ENCODE assay signal across 8 cellular contexts in genomic region chr18:79071037-79071960, GRCh38. TPM values are rescaled to one million over a fixed set of nuclear protein-coding genes. Genes with fewer than 3 reads are reported as not detected.
A peak's percentile ranks its signal among the peaks of the same experiment; 100 is the strongest.
DNase-seq lines count a peak whose midpoint lies in the region; ATAC-seq and TF ChIP-seq lines count a peak whose summit lies in the region.

No MANE protein-coding gene starts in this region.

- H3K4me2 ChIP-seq in OCI-LY1 (ENCODE audit: low read length) (peak overlapping the region; percentile 87), mammary epithelial cell (ENCODE audit: insufficient read depth, low read depth, low read length) (peak overlapping the region; percentile 85), smooth muscle cell (peak overlapping the region; percentile 86)

- no peaks in the 10 kb centered on the region for H3K27me3 Mint-ChIP-seq in activated T-cell treated with anti-CD3 and anti-CD28 coated beads, Interleukin-2, amount 50 U/mL, for 4 hours (ENCODE audit: low read depth)

- no peak overlapping the region for H2AFZ ChIP-seq in OCI-LY1 (ENCODE audit: low read length)
- H2AFZ ChIP-seq in mammary epithelial cell (ENCODE audit: low read depth, low read length), result no peak overlapping the region
- no peak overlapping the region for H2AFZ ChIP-seq in smooth muscle cell (ENCODE audit: low read depth)

- no peaks in the 10 kb centered on the region for H3K9me2 ChIP-seq in OCI-LY1 (ENCODE audit: low read depth, low read length)

- DNase-seq in activated T-cell treated with anti-CD3 and anti-CD28 coated beads, Interleukin-2, amount 50 U/mL, for 4 hours, result no peak
- no peak for DNase-seq in activated T-cell treated with anti-CD3 and anti-CD28 coated beads, Interleukin-2, amount 50 U/mL, for 1 hour
- no peak for DNase-seq in mammary epithelial cell
- no peak for DNase-seq in smooth muscle cell (lab: John Stamatoyannopoulos, UW; ENCODE audit: unreplicated experiment)
- DNase-seq in left lung, result no peak
- DNase-seq in Right ventricle myocardium superior, result no peak

- BruUV-seq in mammary epithelial cell (replicated peaks; lab: Mats Ljungman, UMichigan), result no TSS peak

- TF ChIP-seq CTCF in OCI-LY1 (IDR thresholded peaks at IDR 0.05; ENCODE audit: low read length) (no peak), mammary epithelial cell (conservative IDR thresholded peaks at IDR 0.05 in 1 of 2, IDR thresholded peaks at IDR 0.05 in 1 of 2; ENCODE audit: extremely low read depth in 1 of 2, insufficient read depth in 1 of 2, low read depth in 1 of 2, low read length in 2 of 2) (no peak), smooth muscle cell (IDR thresholded peaks at IDR 0.05; ENCODE audit: borderline replicate concordance, insufficient read depth, poor library complexity, severe bottlenecking) (no peak), left lung (IDR thresholded peaks at IDR 0.05) (no peak)

- no peak for ATAC-seq in activated T-cell treated with anti-CD3 and anti-CD28 coated beads, Interleukin-2, amount 50 U/mL, for 4 hours
- ATAC-seq in left lung (no peak), HG03571 (IDR thresholded peaks at IDR 0.05; ENCODE audit: unreplicated experiment) (no peak), Right ventricle myocardium superior (ENCODE audit: poor library complexity) (no peak)

- peaks cover 26% of the 10 kb centered on the region for H3K36me3 Mint-ChIP-seq in activated T-cell treated with anti-CD3 and anti-CD28 coated beads, Interleukin-2, amount 50 U/mL, for 4 hours (ENCODE audit: insufficient read depth)

- peak overlapping the region; percentile 89 for H3K4me3 Mint-ChIP-seq in activated T-cell treated with anti-CD3 and anti-CD28 coated beads, Interleukin-2, amount 50 U/mL, for 4 hours

- H3K4me3 ChIP-seq in OCI-LY1 (ENCODE audit: low read depth, low read length, poor library complexity, severe bottlenecking), result peak overlapping the region; percentile 99
- H3K4me3 ChIP-seq in mammary epithelial cell (replicated peaks in 1 of 3; ENCODE audit: insufficient read depth in 1 of 3, low read depth in 2 of 3, low read length in 3 of 3), result peak overlapping the region in 1 of 3 experiments; percentile 92
- peak overlapping the region; percentile 89 for H3K4me3 ChIP-seq in smooth muscle cell
- no peak overlapping the region for H3K4me3 ChIP-seq in left lung

- no peaks in the 10 kb centered on the region; the same call in 1 of the 2 replicates for H3K36me3 ChIP-seq in OCI-LY1 (ENCODE audit: insufficient read depth, low read length)
- H3K36me3 ChIP-seq in mammary epithelial cell (ENCODE audit: insufficient read depth, low read length), result no peaks in the 10 kb centered on the region
- H3K36me3 ChIP-seq in smooth muscle cell (ENCODE audit: low read depth), result no peaks in the 10 kb centered on the region
- no peaks in the 10 kb centered on the region for H3K36me3 ChIP-seq in left lung

- dilution Hi-C loops in mammary epithelial cell (cut with HindIII; ENCODE audit: low sequenced_read_pairs), result no loop called here

- 88% methylated on average over 3 of the region's 5 CpGs for WGBS in mammary epithelial cell (ENCODE audit: low coverage, missing lambda C conversion rate)
- 96% methylated on average over 5 of the region's 5 CpGs for WGBS in smooth muscle cell (ENCODE audit: low lambda C conversion rate)

- H3F3A ChIP-seq in OCI-LY1 (ENCODE audit: insufficient read depth, low read length) (no peaks in the 10 kb centered on the region), smooth muscle cell (ENCODE audit: low read depth) (no peaks in the 10 kb centered on the region)

- peaks cover 46% of the 10 kb centered on the region for H3K79me2 ChIP-seq in OCI-LY1 (ENCODE audit: insufficient read depth, low read length)
- peaks cover 54% of the 10 kb centered on the region for H3K79me2 ChIP-seq in mammary epithelial cell (ENCODE audit: insufficient read depth, low read length)
- H3K79me2 ChIP-seq in smooth muscle cell (ENCODE audit: low read depth), result peaks cover 52% of the 10 kb centered on the region

- CTCF ChIA-PET in mammary epithelial cell (lab: Charles Lee; ENCODE audit: low non-redundant PET), result no interaction called here

- intact Hi-C loops in mammary epithelial cell (cut with micrococcal nuclease), result loop anchor here (2.0 kb wide), 1 partner anchor 132 kb away; no protein-coding TSS in a partner anchor
- intact Hi-C loops in left lung (cut with DNase I), result no loop called here
- intact Hi-C loops in Right ventricle myocardium superior (cut with DNase I), result no loop called here

- peaks cover 20% of the 10 kb centered on the region for H3K4me1 ChIP-seq in OCI-LY1 (ENCODE audit: insufficient read depth, low read length, severe bottlenecking)
- H3K4me1 ChIP-seq in mammary epithelial cell (ENCODE audit: insufficient read depth, low read length), result peaks cover 5% of the 10 kb centered on the region
- peaks cover 9% of the 10 kb centered on the region for H3K4me1 ChIP-seq in smooth muscle cell (ENCODE audit: low read depth)
- peaks cover 10 to 19% of the 10 kb centered on the region in 2 donors for H3K4me1 ChIP-seq in left lung

- in situ Hi-C loops in mammary epithelial cell (cut with MboI; ENCODE audit: low sequenced_read_pairs in 2 of 2), result no loop called here

- H3K9me3 ChIP-seq in OCI-LY1 (ENCODE audit: low read length) (peaks cover 10% of the 10 kb centered on the region), mammary epithelial cell (replicated peaks; ENCODE audit: insufficient read depth, low read length) (no peaks in the 10 kb centered on the region), smooth muscle cell (replicated peaks; ENCODE audit: low read depth) (no peaks in the 10 kb centered on the region), left lung (no peaks in the 10 kb centered on the region)

- peaks cover 16% of the 10 kb centered on the region for H3K9me3 Mint-ChIP-seq in activated T-cell treated with anti-CD3 and anti-CD28 coated beads, Interleukin-2, amount 50 U/mL, for 4 hours

- peaks cover 60% of the 10 kb centered on the region for H3K4me1 Mint-ChIP-seq in activated T-cell treated with anti-CD3 and anti-CD28 coated beads, Interleukin-2, amount 50 U/mL, for 4 hours (ENCODE audit: low read depth)

- H3K27ac ChIP-seq in OCI-LY1 (ENCODE audit: low read depth, low read length, poor library complexity, severe bottlenecking), result no peak overlapping the region
- H3K27ac ChIP-seq in mammary epithelial cell (ENCODE audit: insufficient read depth, low read depth, low read length), result no peak overlapping the region
- no peak overlapping the region for H3K27ac ChIP-seq in smooth muscle cell (ENCODE audit: low read depth)
- H3K27ac ChIP-seq in left lung, result peak overlapping the region in 1 of 2 donors; percentile 94

- H3K27me3 ChIP-seq in OCI-LY1 (ENCODE audit: insufficient read depth, low read length) (no peaks in the 10 kb centered on the region; the same call in 1 of the 2 replicates), mammary epithelial cell (ENCODE audit: insufficient read depth, low read length) (no peaks in the 10 kb centered on the region), smooth muscle cell (ENCODE audit: low read depth) (no peaks in the 10 kb centered on the region), left lung (no peaks in the 10 kb centered on the region)

- H3K9ac ChIP-seq in OCI-LY1 (ENCODE audit: low read length), result no peak overlapping the region; the same call in 1 of the 2 replicates
- no peak overlapping the region for H3K9ac ChIP-seq in mammary epithelial cell (ENCODE audit: insufficient read depth, low read length)
- no peak overlapping the region for H3K9ac ChIP-seq in smooth muscle cell (ENCODE audit: low read depth)

- no peaks in the 10 kb centered on the region for H4K20me1 ChIP-seq in OCI-LY1 (ENCODE audit: insufficient read depth, low read length)
- H4K20me1 ChIP-seq in mammary epithelial cell (ENCODE audit: insufficient read depth, low read length), result no peaks in the 10 kb centered on the region
- peaks cover 24% of the 10 kb centered on the region for H4K20me1 ChIP-seq in smooth muscle cell (ENCODE audit: low read depth)

RNA-seq across cellular contexts. Expression of gene ATP9B, which starts 2.1 kb away (rescaled TPM):
- 10 to 100 TPM; 16.3 to 21.6 (median 20.2) TPM for total RNA-seq in activated T-cell treated with anti-CD3 and anti-CD28 coated beads, Interleukin-2, amount 50 U/mL, for 4 hours
- 10 to 100 TPM; 17.5 to 19.8 TPM for total RNA-seq in mammary epithelial cell
- polyA plus RNA-seq in mammary epithelial cell, result 9.3 TPM
- 9.9 TPM for polyA minus RNA-seq in mammary epithelial cell
- total RNA-seq in smooth muscle cell, result 13.0 and 16.4 TPM in 2 replicates
- polyA plus RNA-seq in smooth muscle cell, result 6.1 and 8.8 TPM in 2 replicates
- total RNA-seq in left lung, result 10 to 100 TPM; 29.2 to 37.8 TPM
- total RNA-seq in Right ventricle myocardium superior, result 13.7 TPM

Comparison
In these comparisons a context has a peak if more than half of its experiments do, and no peak if none do; other contexts are left out.
1. H3K4me3 ChIP-seq: peak in OCI-LY1 (single experiment) and smooth muscle cell (single experiment); none in left lung (0 of 2).
2. Peak in every context shown above with its lines, with median percentiles within 50 percentile points of each other: H3K4me2 ChIP-seq.